21 cellular contexts compared by ENCODE assay signal in genomic region chrX:77427586-77427985, GRCh38. TPM values are rescaled to one million over a fixed set of nuclear protein-coding genes. Genes with fewer than 3 reads are reported as not detected.
"Had no signal": no experiment of that assay in that cellular context is flagged by ENCODE, and none has a peak within 500 bp of the region (broad histone marks: within the 10 kb centered on the region; RNA-seq: fewer than 3 reads in every experiment).

No MANE protein-coding gene starts in this region.

- ATAC-seq: activated CD8-positive, alpha-beta memory T cell treated with anti-CD3 and anti-CD28 coated beads, Interleukin-2, amount 10 ng/mL, durations not matched to agents 7 days and 5 days; T-helper 17 cell; WTC11 had no signal

- FAIRE-seq: RCC 7860 had no signal

- DNase-seq: activated CD4-positive, alpha-beta T cell treated with anti-CD3 and anti-CD28 coated beads for 1 hour; activated CD4-positive, alpha-beta T cell treated with anti-CD3 and anti-CD28 coated beads, Interleukin-2, amount 10 ng/mL, durations not matched to agents 24 days and 14 days; activated CD4-positive, alpha-beta T cell treated with anti-CD3 and anti-CD28 coated beads, Interleukin-2, amount 50 U/mL, for 48 hours; activated CD8-positive, alpha-beta memory T cell treated with anti-CD3 and anti-CD28 coated beads, Interleukin-2, amount 10 ng/mL, durations not matched to agents 7 days and 5 days; activated effector memory CD4-positive, alpha-beta T cell treated with anti-CD3 and anti-CD28 coated beads, Interleukin-2, amount 50 U/mL, for 16 hours; activated naive CD4-positive, alpha-beta T cell treated with Interleukin-2 at 50 U/mL for 16 hours; activated T-cell treated with anti-CD3 and anti-CD28 coated beads, Interleukin-2, amount 50 U/mL, for 24 hours; amygdala; cerebellar nuclear complex; NCI-H1048; NCI-H1930; NCI-H446; NCI-H524; SHP77 treated with DMSO at 0.1 percent for 48 hours; T-helper 17 cell; T-helper 9 cell had no signal

- H3K4me1 Mint-ChIP-seq: activated CD4-positive, alpha-beta T cell treated with anti-CD3 and anti-CD28 coated beads, Interleukin-2, amount 10 ng/mL, durations not matched to agents 24 days and 14 days; activated CD8-positive, alpha-beta memory T cell treated with anti-CD3 and anti-CD28 coated beads, Interleukin-2, amount 10 ng/mL, durations not matched to agents 7 days and 5 days; T-helper 17 cell had no signal

- H3K27ac Mint-ChIP-seq: activated CD4-positive, alpha-beta T cell treated with anti-CD3 and anti-CD28 coated beads, Interleukin-2, amount 10 ng/mL, durations not matched to agents 24 days and 14 days; activated CD8-positive, alpha-beta memory T cell treated with anti-CD3 and anti-CD28 coated beads, Interleukin-2, amount 10 ng/mL, durations not matched to agents 7 days and 5 days; activated naive CD8-positive, alpha-beta T cell; activated T-cell treated with anti-CD3 and anti-CD28 coated beads, Interleukin-2, amount 50 U/mL, for 24 hours; activated T-helper 1 cell treated with anti-CD3 and anti-CD28 coated beads, Interleukin-12 subunit alpha, Interleukin-12 subunit beta, Interleukin-2, Interleukin-4 antibody, amounts not matched to agents 30 ng/mL and 10 ng/mL and 1 ng/mL, durations not matched to agents 14 hours and 24 hours and 36 hours; T-helper 17 cell; WTC11 had no signal

- H3K9me3 Mint-ChIP-seq: activated CD4-positive, alpha-beta T cell treated with anti-CD3 and anti-CD28 coated beads, Interleukin-2, amount 10 ng/mL, durations not matched to agents 24 days and 14 days; activated T-cell treated with anti-CD3 and anti-CD28 coated beads, Interleukin-2, amount 50 U/mL, for 24 hours; activated T-helper 1 cell treated with anti-CD3 and anti-CD28 coated beads, Interleukin-12 subunit alpha, Interleukin-12 subunit beta, Interleukin-2, Interleukin-4 antibody, amounts not matched to agents 30 ng/mL and 10 ng/mL and 1 ng/mL, durations not matched to agents 14 hours and 24 hours and 36 hours had no signal

- H3K36me3 Mint-ChIP-seq: activated CD8-positive, alpha-beta memory T cell treated with anti-CD3 and anti-CD28 coated beads, Interleukin-2, amount 10 ng/mL, durations not matched to agents 7 days and 5 days; activated naive CD8-positive, alpha-beta T cell; WTC11 had no signal

- H3K4me3 Mint-ChIP-seq: activated CD4-positive, alpha-beta T cell treated with anti-CD3 and anti-CD28 coated beads, Interleukin-2, amount 10 ng/mL, durations not matched to agents 24 days and 14 days; activated CD8-positive, alpha-beta memory T cell treated with anti-CD3 and anti-CD28 coated beads, Interleukin-2, amount 10 ng/mL, durations not matched to agents 7 days and 5 days; activated naive CD8-positive, alpha-beta T cell; activated T-cell treated with anti-CD3 and anti-CD28 coated beads, Interleukin-2, amount 50 U/mL, for 24 hours; activated T-helper 1 cell treated with anti-CD3 and anti-CD28 coated beads, Interleukin-12 subunit alpha, Interleukin-12 subunit beta, Interleukin-2, Interleukin-4 antibody, amounts not matched to agents 30 ng/mL and 10 ng/mL and 1 ng/mL, durations not matched to agents 14 hours and 24 hours and 36 hours; T-helper 17 cell; WTC11 had no signal

- H3K27me3 Mint-ChIP-seq: activated CD4-positive, alpha-beta T cell treated with anti-CD3 and anti-CD28 coated beads, Interleukin-2, amount 10 ng/mL, durations not matched to agents 24 days and 14 days; activated CD8-positive, alpha-beta memory T cell treated with anti-CD3 and anti-CD28 coated beads, Interleukin-2, amount 10 ng/mL, durations not matched to agents 7 days and 5 days; activated naive CD8-positive, alpha-beta T cell; T-helper 17 cell had no signal

RNA-seq across cellular contexts. Expression of gene FGF16, which starts 19.6 kb away (rescaled TPM):
- total RNA-seq: activated CD4-positive, alpha-beta T cell treated with anti-CD3 and anti-CD28 coated beads, Interleukin-2, amount 10 ng/mL, durations not matched to agents 24 days and 14 days; activated CD8-positive, alpha-beta memory T cell treated with anti-CD3 and anti-CD28 coated beads, Interleukin-2, amount 10 ng/mL, durations not matched to agents 7 days and 5 days; activated T-helper 1 cell treated with anti-CD3 and anti-CD28 coated beads, Interleukin-12 subunit alpha, Interleukin-12 subunit beta, Interleukin-2, Interleukin-4 antibody, amounts not matched to agents 30 ng/mL and 10 ng/mL and 1 ng/mL, durations not matched to agents 14 hours and 24 hours and 36 hours; SK-MEL-5; T-helper 17 cell had no signal
